ENCODE assay signal across 8 cellular contexts in the genomic region with DNA sequence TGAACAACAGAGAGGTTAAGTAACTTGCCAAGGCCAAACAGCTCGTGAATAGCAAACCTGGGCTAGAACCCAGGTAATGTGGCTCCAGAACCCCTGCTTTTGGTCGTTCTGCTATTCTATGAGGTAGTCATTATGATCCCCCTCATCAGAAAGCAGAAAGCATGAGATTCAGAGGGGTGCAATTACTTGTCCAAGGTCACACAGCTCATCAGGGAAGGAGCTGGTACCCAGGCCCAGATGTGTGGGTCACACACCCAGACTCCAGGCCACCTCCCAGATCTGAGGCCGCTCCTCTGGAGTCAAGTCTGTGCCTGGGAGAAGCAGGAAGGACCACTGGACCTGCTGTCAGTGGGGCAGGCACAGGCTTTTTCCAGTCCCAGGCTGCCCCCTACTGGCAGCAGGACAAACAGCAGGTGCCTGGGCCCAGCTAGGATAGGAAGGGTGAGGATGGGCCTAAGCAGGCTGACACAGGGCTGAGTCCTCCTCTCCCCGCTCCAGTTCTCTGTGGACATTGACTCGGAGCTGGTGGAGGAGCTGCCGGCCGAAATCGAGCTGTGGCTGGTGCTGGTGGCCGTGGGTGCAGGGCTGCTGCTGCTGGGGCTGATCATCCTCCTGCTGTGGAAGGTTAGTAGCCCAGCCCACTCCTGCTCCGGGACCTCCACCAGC. TPM values are rescaled to one million over a fixed set of nuclear protein-coding genes. Genes with fewer than 3 reads are reported as not detected.
A peak's percentile ranks its signal among the peaks of the same experiment; 100 is the strongest.
DNase-seq lines count a peak whose midpoint lies in the region; ATAC-seq and TF ChIP-seq lines count a peak whose summit lies in the region.

No MANE protein-coding gene starts in this region.

- no peaks in the 10 kb centered on the region for H3K9me3 Mint-ChIP-seq in mesothelial cell of epicardium

- no peaks in the 10 kb centered on the region for H3K4me1 Mint-ChIP-seq in mesothelial cell of epicardium

- TF ChIP-seq CTCF in dorsolateral prefrontal cortex (IDR thresholded peaks at IDR 0.05 in 54 of 56, conservative IDR thresholded peaks at IDR 0.05 in 2 of 56; ENCODE audit: low read depth in 1 of 56, partially characterized antibody in 56 of 56) (peak; percentile 58 to 92 (median 85)), mesothelial cell of epicardium (IDR thresholded peaks at IDR 0.05; ENCODE audit: unreplicated experiment) (peak; percentile 88)

- H3K4me3 Mint-ChIP-seq in mesothelial cell of epicardium, result no peak overlapping the region

- H3K27me3 Mint-ChIP-seq in mesothelial cell of epicardium (ENCODE audit: low read depth), result no peaks in the 10 kb centered on the region

- no peak overlapping the region for H3K27ac ChIP-seq in dorsolateral prefrontal cortex

- DNase-seq in DMS53 (lab: John Stamatoyannopoulos, UW) (peak; percentile 89), NCI-H69 (lab: John Stamatoyannopoulos, UW) (peak; percentile 79), dorsolateral prefrontal cortex (peak in 5 of 10 donors; percentile 40 to 73 (median 56)), mesothelial cell of epicardium (ENCODE audit: low spot score in 2 of 2, unreplicated experiment in 2 of 2) (peak in 1 of 2 experiments; percentile 76)
- peak; percentile 67 to 72 for DNase-seq in activated CD4-positive, alpha-beta T cell treated with anti-CD3 and anti-CD28 coated beads, Interleukin-2, amount 50 U/mL, for 4 hours
- peak; percentile 89 for DNase-seq in stimulated activated CD8-positive, alpha-beta memory T cell treated with anti-CD3 and anti-CD28 coated beads, Interleukin-4, amount 100 ng/mL, for 48 hours

- no peak overlapping the region for H3K27ac Mint-ChIP-seq in mesothelial cell of epicardium

- H3K27me3 ChIP-seq in dorsolateral prefrontal cortex, result no peaks in the 10 kb centered on the region

- peak; percentile 76 for ATAC-seq in HG02759 (IDR thresholded peaks at IDR 0.05; ENCODE audit: unreplicated experiment)
- ATAC-seq in HG02678 (IDR thresholded peaks at IDR 0.05; ENCODE audit: unreplicated experiment), result no peak

- H3K36me3 Mint-ChIP-seq in mesothelial cell of epicardium, result peaks cover 18% of the 10 kb centered on the region

- H3K4me3 ChIP-seq in dorsolateral prefrontal cortex, result no peak overlapping the region

- intact Hi-C loops in dorsolateral prefrontal cortex (cut with DNase I), result loop anchor here in 1 of 2 donors (2.0 kb wide), 1 partner anchor 61 kb away; no protein-coding TSS in a partner anchor

RNA-seq across cellular contexts. Expression of a gene that starts 7.8 kb away (rescaled TPM):
- 100 to 1,000 TPM in 115 of 120 experiments, 10 to 100 TPM in 5; 87.1 to 176 (median 131) TPM for total RNA-seq in dorsolateral prefrontal cortex
- total RNA-seq in mesothelial cell of epicardium, result 44.6 to 46.0 TPM (median 45.4 TPM) in 3 replicates

RNA-seq across cellular contexts. Expression of a gene that starts 31.5 kb away (rescaled TPM):
- total RNA-seq in dorsolateral prefrontal cortex (10 to 100 TPM; 12.7 to 53.3 (median 33.2) TPM), mesothelial cell of epicardium (133 to 149 TPM (median 143 TPM) in 3 replicates)

RNA-seq across cellular contexts. Expression of a gene that starts 42.6 kb away (rescaled TPM):
- total RNA-seq in dorsolateral prefrontal cortex (100 to 1,000 TPM in 2 of 120 experiments, 10 to 100 TPM in 118; 17.9 to 122 (median 58.2) TPM), mesothelial cell of epicardium (17.3 to 20.0 TPM (median 19.4 TPM) in 3 replicates)
